12 cellular contexts compared by ENCODE assay signal in genomic region chr11:75330279-75330678, GRCh38. TPM values are rescaled to one million over a fixed set of nuclear protein-coding genes. Genes with fewer than 3 reads are reported as not detected.
DNase-seq lines count a peak whose midpoint lies in the region; ATAC-seq and TF ChIP-seq lines count a peak whose summit lies in the region.
"Had no signal": no experiment of that assay in that cellular context is flagged by ENCODE, and none has a peak within 500 bp of the region (broad histone marks: within the 10 kb centered on the region; RNA-seq: fewer than 3 reads in every experiment).

No MANE protein-coding gene starts in this region.

- CTCF ChIA-PET in A673 (lab: Charles Lee): no interaction called here
- CTCF ChIA-PET in activated CD8-positive, alpha-beta T cell treated with anti-CD3 and anti-CD28 coated beads, Interleukin-2, amount 10 ng/mL, durations not matched to agents 7 days and 5 days (lab: Charles Lee): interaction anchor here (0.8 to 6.4 kb wide), 9 partner anchors 10 to 58 kb away, joined by 3 to 58 read pairs (median 11); no protein-coding TSS in a partner anchor
- CTCF ChIA-PET in RWPE1 (lab: Yijun Ruan, JAX): interaction anchor here (0.6 kb wide), 1 partner anchor 30 kb away, joined by 3 read pairs; no protein-coding TSS in a partner anchor

- H3K9me3 ChIP-seq in A673 (ENCODE audit: low read depth, low read length, poor library complexity, severe bottlenecking) (no peaks in the 10 kb centered on the region), ES-I3 (ENCODE audit: control insufficient read depth, insufficient read depth, low read length) (no peaks in the 10 kb centered on the region), lower lobe of right lung (no peaks in the 10 kb centered on the region)
- H3K9me3 ChIP-seq: thoracic aorta had no signal

- peaks cover 40% of the 10 kb centered on the region for H3K36me3 Mint-ChIP-seq in activated CD8-positive, alpha-beta T cell treated with anti-CD3 and anti-CD28 coated beads, Interleukin-2, amount 10 ng/mL, durations not matched to agents 7 days and 5 days (ENCODE audit: low read depth)

- no peak for DNase-seq in A673 (ENCODE audit: low spot score)
- no peak for DNase-seq in activated CD8-positive, alpha-beta T cell treated with anti-CD3 and anti-CD28 coated beads, Interleukin-2, amount 10 ng/mL, durations not matched to agents 7 days and 5 days
- DNase-seq in lower lobe of right lung: no peak
- no peak for DNase-seq in NCI-H774 (lab: John Stamatoyannopoulos, UW)
- DNase-seq in RWPE1 (ENCODE audit: low spot score): no peak
- no peak for DNase-seq in cardiac septum (ENCODE audit: low spot score)
- DNase-seq: central memory CD4-positive, alpha-beta T cell; hypothalamus; NCI-H1048 had no signal

- H3K27ac Mint-ChIP-seq in activated CD8-positive, alpha-beta T cell treated with anti-CD3 and anti-CD28 coated beads, Interleukin-2, amount 10 ng/mL, durations not matched to agents 7 days and 5 days: peak overlapping the region; percentile 94

- no peak for ATAC-seq in activated CD8-positive, alpha-beta T cell treated with anti-CD3 and anti-CD28 coated beads, Interleukin-2, amount 10 ng/mL, durations not matched to agents 7 days and 5 days
- ATAC-seq in lower lobe of right lung (peak in 1 of 2 donors; percentile 3), HG02981 (IDR thresholded peaks at IDR 0.05; ENCODE audit: unreplicated experiment) (no peak)

- POLR2A ChIA-PET in A673 (lab: Charles Lee; ENCODE audit: low non-redundant PET): no interaction called here
- POLR2A ChIA-PET in activated CD8-positive, alpha-beta T cell treated with anti-CD3 and anti-CD28 coated beads, Interleukin-2, amount 10 ng/mL, durations not matched to agents 7 days and 5 days (lab: Charles Lee): interaction anchor here (1.7 to 2.1 kb wide), 2 partner anchors 10 to 21 kb away, joined by 7 to 10 read pairs; partner anchors contain the start of gene ARRB1
- POLR2A ChIA-PET in RWPE1 (lab: Yijun Ruan, JAX; ENCODE audit: low non-redundant PET): no interaction called here

- H3K36me3 ChIP-seq in A673 (ENCODE audit: insufficient read depth, low read length, poor library complexity, severe bottlenecking) (no peaks in the 10 kb centered on the region), ES-I3 (ENCODE audit: insufficient read depth, low read length) (no peaks in the 10 kb centered on the region; the same call in 1 of the 2 replicates), lower lobe of right lung (peaks cover 9% of the 10 kb centered on the region)
- H3K36me3 ChIP-seq: thoracic aorta had no signal

- H3K27me3 ChIP-seq in A673 (replicated peaks; ENCODE audit: insufficient read depth, low read depth, low read length, poor library complexity) (no peaks in the 10 kb centered on the region), lower lobe of right lung (ENCODE audit: low read depth) (no peaks in the 10 kb centered on the region)

- H3K9me3 Mint-ChIP-seq in activated CD8-positive, alpha-beta T cell treated with anti-CD3 and anti-CD28 coated beads, Interleukin-2, amount 10 ng/mL, durations not matched to agents 7 days and 5 days (ENCODE audit: insufficient read depth): peaks cover 8% of the 10 kb centered on the region

- peak overlapping the region; percentile 45 for H3K27ac ChIP-seq in A673 (ENCODE audit: low read depth, low read length, poor library complexity, severe bottlenecking)
- peak overlapping the region; percentile 74 for H3K27ac ChIP-seq in lower lobe of right lung
- no peak overlapping the region for H3K27ac ChIP-seq in RWPE1
- H3K27ac ChIP-seq: thoracic aorta had no signal

- no peak overlapping the region for H3K4me3 ChIP-seq in A673 (ENCODE audit: low read depth, low read length, poor library complexity, severe bottlenecking)
- H3K4me3 ChIP-seq in lower lobe of right lung: no peak overlapping the region
- H3K4me3 ChIP-seq: thoracic aorta had no signal

- peak overlapping the region; percentile 33; the same call in 1 of the 2 replicates for H3K9ac ChIP-seq in ES-I3 (ENCODE audit: low read depth, low read length)

- intact Hi-C loops in A673 (cut with micrococcal nuclease; ENCODE audit: unreplicated experiment) (no loop called here), lower lobe of right lung (cut with DNase I) (no loop called here), cardiac septum (cut with DNase I) (no loop called here)

- BruUV-seq in A673 (replicated peaks; lab: Mats Ljungman, UMichigan): no TSS peak

- H3K4me1 ChIP-seq in A673 (ENCODE audit: insufficient read depth, low read length, poor library complexity, severe bottlenecking) (peaks cover 31% of the 10 kb centered on the region), ES-I3 (ENCODE audit: insufficient read depth, low read length) (peaks cover 70% of the 10 kb centered on the region), lower lobe of right lung (peaks cover 97% of the 10 kb centered on the region)

- peak overlapping the region; percentile 47 for H3K4me3 Mint-ChIP-seq in activated CD8-positive, alpha-beta T cell treated with anti-CD3 and anti-CD28 coated beads, Interleukin-2, amount 10 ng/mL, durations not matched to agents 7 days and 5 days

- H3K4me1 Mint-ChIP-seq in activated CD8-positive, alpha-beta T cell treated with anti-CD3 and anti-CD28 coated beads, Interleukin-2, amount 10 ng/mL, durations not matched to agents 7 days and 5 days (ENCODE audit: low read depth): peaks cover 74% of the 10 kb centered on the region

- TF ChIP-seq CTCF in A673 (conservative IDR thresholded peaks at IDR 0.05; ENCODE audit: low read depth, low read length) (no peak), lower lobe of right lung (IDR thresholded peaks at IDR 0.05) (no peak), RWPE1 (conservative IDR thresholded peaks at IDR 0.05; ENCODE audit: low read depth) (no peak)

- no peaks in the 10 kb centered on the region for H3K27me3 Mint-ChIP-seq in activated CD8-positive, alpha-beta T cell treated with anti-CD3 and anti-CD28 coated beads, Interleukin-2, amount 10 ng/mL, durations not matched to agents 7 days and 5 days (ENCODE audit: low read depth)

RNA-seq across cellular contexts. Expression of gene ARRB1, which starts 21.2 kb away (rescaled TPM):
- total RNA-seq in A673 (2021): 37.8 and 62.0 TPM in 2 replicates
- 10 to 100 TPM; 69.4 to 82.6 TPM for total RNA-seq in activated CD8-positive, alpha-beta T cell treated with anti-CD3 and anti-CD28 coated beads, Interleukin-2, amount 10 ng/mL, durations not matched to agents 7 days and 5 days
- total RNA-seq in lower lobe of right lung: 187 TPM
- 21.4 TPM for total RNA-seq in cardiac septum
